In genomic region chr19:45817725-45818301, GRCh38 we compare ENCODE assay signal across 10 cellular contexts. TPM values are rescaled to one million over a fixed set of nuclear protein-coding genes. Genes with fewer than 3 reads are reported as not detected.
DNase-seq lines count a peak whose midpoint lies in the region; ATAC-seq and TF ChIP-seq lines count a peak whose summit lies in the region.
"Had no signal": no experiment of that assay in that cellular context is flagged by ENCODE, and none has a peak within 500 bp of the region (broad histone marks: within the 10 kb centered on the region; RNA-seq: fewer than 3 reads in every experiment).

No MANE protein-coding gene starts in this region.

- no CpG with 5 or more reads among the region's 19 CpGs for WGBS in trophoblast cell (ENCODE audit: extremely low coverage, insufficient coverage, insufficient read length)

- H3K18ac ChIP-seq in trophoblast cell (ENCODE audit: low read length), result no peak overlapping the region

- no peak overlapping the region for H3K23ac ChIP-seq in trophoblast cell (ENCODE audit: low read length)

- no peak for DNase-seq in activated T-cell treated with anti-CD3 and anti-CD28 coated beads, Interleukin-2, amount 50 U/mL, for 72 hours
- no peak for DNase-seq in activated T-cell treated with anti-CD3 and anti-CD28 coated beads, Interleukin-2, amount 50 U/mL, for 4 hours
- DNase-seq in MCF 10A (ENCODE audit: unreplicated experiment), result peak; percentile 74
- DNase-seq in trophoblast cell, result peak in 1 of 2 donors; percentile 16
- no peak for DNase-seq in hypothalamus (lab: John Stamatoyannopoulos, UW)
- DNase-seq in Kasumi-1 (lab: John Stamatoyannopoulos, UW), result no peak
- DNase-seq: cortex of kidney had no signal

- H4K8ac ChIP-seq in trophoblast cell (ENCODE audit: low read depth, low read length), result no peak overlapping the region

- H4K91ac ChIP-seq in trophoblast cell (ENCODE audit: low read depth, low read length), result no peak overlapping the region

- H3K9me3 Mint-ChIP-seq in activated T-cell treated with anti-CD3 and anti-CD28 coated beads, Interleukin-2, amount 50 U/mL, for 72 hours, result no peaks in the 10 kb centered on the region
- no peaks in the 10 kb centered on the region for H3K9me3 Mint-ChIP-seq in activated T-cell treated with anti-CD3 and anti-CD28 coated beads, Interleukin-2, amount 50 U/mL, for 4 hours
- no peaks in the 10 kb centered on the region for H3K9me3 Mint-ChIP-seq in MCF 10A (ENCODE audit: unreplicated experiment)

- no peak overlapping the region for H3K4me2 ChIP-seq in trophoblast cell (ENCODE audit: low read length)

- H3K9me3 ChIP-seq in trophoblast cell (ENCODE audit: insufficient read depth, low read depth, low read length), result no peaks in the 10 kb centered on the region

- no peak overlapping the region for H2BK12ac ChIP-seq in trophoblast cell (ENCODE audit: low read length)

- no peak overlapping the region for H2AK5ac ChIP-seq in trophoblast cell (ENCODE audit: low read length)

- no peak overlapping the region for H3K27ac ChIP-seq in trophoblast cell (ENCODE audit: low read depth, low read length)

- no peak overlapping the region for H3K9ac ChIP-seq in trophoblast cell (ENCODE audit: low read length)

- peaks cover 31 to 33% of the 10 kb centered on the region in 2 experiments for H3K36me3 ChIP-seq in trophoblast cell (ENCODE audit: control insufficient read depth in 1 of 2, insufficient read depth in 2 of 2, low read length in 2 of 2)

- peak; percentile 5 to 8 for ATAC-seq in activated T-cell treated with anti-CD3 and anti-CD28 coated beads, Interleukin-2, amount 50 U/mL, for 72 hours (replicated peaks in 1 of 2)
- no peak for ATAC-seq in activated T-cell treated with anti-CD3 and anti-CD28 coated beads, Interleukin-2, amount 50 U/mL, for 4 hours

- H3K27me3 Mint-ChIP-seq in activated T-cell treated with anti-CD3 and anti-CD28 coated beads, Interleukin-2, amount 50 U/mL, for 72 hours (ENCODE audit: low read depth), result no peaks in the 10 kb centered on the region
- H3K27me3 Mint-ChIP-seq in activated T-cell treated with anti-CD3 and anti-CD28 coated beads, Interleukin-2, amount 50 U/mL, for 4 hours (ENCODE audit: low read depth), result peaks cover 3% of the 10 kb centered on the region
- H3K27me3 Mint-ChIP-seq in MCF 10A (ENCODE audit: insufficient read depth, unreplicated experiment), result no peaks in the 10 kb centered on the region

- peaks cover 11 to 25% of the 10 kb centered on the region in 2 experiments for H3K4me1 ChIP-seq in trophoblast cell (ENCODE audit: control insufficient read depth in 1 of 2, insufficient read depth in 2 of 2, low read length in 2 of 2)

- intact Hi-C loops in MCF 10A (cut with micrococcal nuclease), result loop anchor here (1.0 to 5.0 kb wide), 2 partner anchors 65 to 249 kb away; no protein-coding TSS in a partner anchor

- POLR2A ChIA-PET in MCF 10A (lab: Yijun Ruan, JAX), result interaction anchor here (1.2 to 1.8 kb wide), 2 partner anchors 48 to 50 kb away, joined by 3 to 7 read pairs; partner anchors contain the start of gene SIX5

- H3K4me3 Mint-ChIP-seq in activated T-cell treated with anti-CD3 and anti-CD28 coated beads, Interleukin-2, amount 50 U/mL, for 72 hours, result no peak overlapping the region
- H3K4me3 Mint-ChIP-seq in activated T-cell treated with anti-CD3 and anti-CD28 coated beads, Interleukin-2, amount 50 U/mL, for 4 hours, result no peak overlapping the region
- H3K4me3 Mint-ChIP-seq in MCF 10A (ENCODE audit: unreplicated experiment), result no peak overlapping the region

- peaks cover 2% of the 10 kb centered on the region for H3K79me2 ChIP-seq in trophoblast cell (ENCODE audit: control insufficient read depth, insufficient read depth, low read length, poor library complexity)

- TF ChIP-seq CTCF in MCF 10A (IDR thresholded peaks at IDR 0.05; ENCODE audit: unreplicated experiment), result no peak

- H3K4ac ChIP-seq in trophoblast cell (ENCODE audit: low read depth, low read length), result no peak overlapping the region

- no peaks in the 10 kb centered on the region for H3K36me3 Mint-ChIP-seq in activated T-cell treated with anti-CD3 and anti-CD28 coated beads, Interleukin-2, amount 50 U/mL, for 72 hours (ENCODE audit: insufficient read depth in 2 of 2)
- H3K36me3 Mint-ChIP-seq in activated T-cell treated with anti-CD3 and anti-CD28 coated beads, Interleukin-2, amount 50 U/mL, for 4 hours (ENCODE audit: insufficient read depth), result peaks cover 6% of the 10 kb centered on the region
- peaks cover 42% of the 10 kb centered on the region for H3K36me3 Mint-ChIP-seq in MCF 10A (ENCODE audit: insufficient read depth, unreplicated experiment)

- H2AFZ ChIP-seq in trophoblast cell (ENCODE audit: insufficient read depth, low read length, poor library complexity), result no peak overlapping the region

- no peak overlapping the region for H3K14ac ChIP-seq in trophoblast cell (ENCODE audit: low read length)

- peak overlapping the region; percentile 4 for H3K4me3 ChIP-seq in trophoblast cell (ENCODE audit: low read depth, low read length)

- no peak overlapping the region for H2BK120ac ChIP-seq in trophoblast cell (ENCODE audit: insufficient read depth, low read length, poor library complexity)

- peaks cover 12% of the 10 kb centered on the region for H3K79me1 ChIP-seq in trophoblast cell (ENCODE audit: low read length)

- H4K12ac ChIP-seq in trophoblast cell (ENCODE audit: low read depth, low read length), result peak overlapping the region; percentile 13

- BruUV-seq in MCF 10A (replicated peaks; lab: Mats Ljungman, UMichigan), result no TSS peak

- no peak overlapping the region for H3K27ac Mint-ChIP-seq in activated T-cell treated with anti-CD3 and anti-CD28 coated beads, Interleukin-2, amount 50 U/mL, for 72 hours
- H3K27ac Mint-ChIP-seq in MCF 10A (ENCODE audit: low read depth, unreplicated experiment), result no peak overlapping the region

- H3K4me1 Mint-ChIP-seq in activated T-cell treated with anti-CD3 and anti-CD28 coated beads, Interleukin-2, amount 50 U/mL, for 72 hours (ENCODE audit: low read depth), result peaks cover 6% of the 10 kb centered on the region
- H3K4me1 Mint-ChIP-seq in activated T-cell treated with anti-CD3 and anti-CD28 coated beads, Interleukin-2, amount 50 U/mL, for 4 hours (ENCODE audit: low read depth), result peaks cover 5% of the 10 kb centered on the region
- no peaks in the 10 kb centered on the region for H3K4me1 Mint-ChIP-seq in MCF 10A (ENCODE audit: insufficient read depth, unreplicated experiment)

- H3K27me3 ChIP-seq in trophoblast cell (ENCODE audit: insufficient read depth, low read length), result no peaks in the 10 kb centered on the region

- no peak overlapping the region for H2BK5ac ChIP-seq in trophoblast cell (ENCODE audit: low read depth, low read length, poor library complexity)

- CTCF ChIA-PET in MCF 10A (lab: Yijun Ruan, JAX), result interaction anchor here (0.6 to 2.1 kb wide), 13 partner anchors 8 to 777 kb away, joined by 3 to 12 read pairs (median 5); no protein-coding TSS in a partner anchor

RNA-seq across cellular contexts. Expression of gene RSPH6A, which starts 2.7 kb away (rescaled TPM):
- total RNA-seq in activated T-cell treated with anti-CD3 and anti-CD28 coated beads, Interleukin-2, amount 50 U/mL, for 72 hours, result under 1 TPM; 0.43 to 0.60 TPM
- under 1 TPM; 0.15 to 0.33 (median 0.26) TPM for total RNA-seq in activated T-cell treated with anti-CD3 and anti-CD28 coated beads, Interleukin-2, amount 50 U/mL, for 4 hours
- total RNA-seq in MCF 10A (2022), result 0.21 and 0.29 TPM in 2 replicates
- polyA plus RNA-seq in trophoblast cell (2013), result 0.01 and 0.03 TPM in 2 replicates
- total RNA-seq: urinary bladder had no signal
- polyA plus RNA-seq: urinary bladder had no signal

RNA-seq across cellular contexts. Expression of gene DMWD, which starts 25.2 kb away (rescaled TPM):
- total RNA-seq in activated T-cell treated with anti-CD3 and anti-CD28 coated beads, Interleukin-2, amount 50 U/mL, for 72 hours, result 10 to 100 TPM; 36.7 to 54.1 TPM
- 10 to 100 TPM; 53.3 to 60.5 (median 54.2) TPM for total RNA-seq in activated T-cell treated with anti-CD3 and anti-CD28 coated beads, Interleukin-2, amount 50 U/mL, for 4 hours
- total RNA-seq in MCF 10A (2022), result 57.5 and 71.6 TPM in 2 replicates
- polyA plus RNA-seq in trophoblast cell (2013), result 26.0 and 26.5 TPM in 2 replicates

RNA-seq across cellular contexts. Expression of gene DMPK, which starts 35.5 kb away (rescaled TPM):
- total RNA-seq in activated T-cell treated with anti-CD3 and anti-CD28 coated beads, Interleukin-2, amount 50 U/mL, for 72 hours, result 10 to 100 TPM; 31.7 to 42.4 TPM
- total RNA-seq in activated T-cell treated with anti-CD3 and anti-CD28 coated beads, Interleukin-2, amount 50 U/mL, for 4 hours, result 10 to 100 TPM; 19.9 to 22.6 (median 21.1) TPM
- total RNA-seq in MCF 10A (2022), result 40.5 and 52.4 TPM in 2 replicates
- 17.0 and 18.3 TPM in 2 replicates for polyA plus RNA-seq in trophoblast cell (2013)

RNA-seq across cellular contexts. Expression of gene SYMPK, which starts 45.1 kb away (rescaled TPM):
- total RNA-seq in activated T-cell treated with anti-CD3 and anti-CD28 coated beads, Interleukin-2, amount 50 U/mL, for 72 hours, result 100 to 1,000 TPM in 1 of 2 donors, 10 to 100 TPM in 1; 95.5 to 112 TPM
- 100 to 1,000 TPM in 2 of 3 donors, 10 to 100 TPM in 1; 94.1 to 108 (median 106) TPM for total RNA-seq in activated T-cell treated with anti-CD3 and anti-CD28 coated beads, Interleukin-2, amount 50 U/mL, for 4 hours
- total RNA-seq in MCF 10A (2022), result 77.4 and 86.2 TPM in 2 replicates
- 53.3 and 55.9 TPM in 2 replicates for polyA plus RNA-seq in trophoblast cell (2013)

RNA-seq across cellular contexts. Expression of gene FOXA3, which starts 46.3 kb away (rescaled TPM):
- total RNA-seq in activated T-cell treated with anti-CD3 and anti-CD28 coated beads, Interleukin-2, amount 50 U/mL, for 72 hours, result 1 to 10 TPM in 1 of 2 donors, under 1 TPM in 1; 0.88 to 1.6 TPM
- total RNA-seq in activated T-cell treated with anti-CD3 and anti-CD28 coated beads, Interleukin-2, amount 50 U/mL, for 4 hours, result under 1 TPM; 0.23 to 0.46 (median 0.26) TPM
- not detected in 2 replicates for total RNA-seq in MCF 10A (2022)
- 1.6 and 1.8 TPM in 2 replicates for polyA plus RNA-seq in trophoblast cell (2013)
- total RNA-seq: occipital lobe; T-helper 1 cell treated with Interleukin-12 subunit alpha and Interleukin-12 subunit beta and Interleukin-4 antibody, amounts not matched to agents 30 ng/mL and 1 ng/mL, for 36 hours; urinary bladder had no signal

Comparison
In these comparisons a context has a peak if more than half of its experiments do, and no peak if none do; other contexts are left out.
1. ATAC-seq: peak in activated T-cell treated with anti-CD3 and anti-CD28 coated beads, Interleukin-2, amount 50 U/mL, for 72 hours (2 of 2); none in activated T-cell treated with anti-CD3 and anti-CD28 coated beads, Interleukin-2, amount 50 U/mL, for 4 hours (0 of 2).